1 cellular context compared by ENCODE assay signal in genomic region chr16:4402439-4403132, GRCh38.
TF ChIP-seq lines count a peak whose summit lies in the region.

No MANE protein-coding gene starts in this region.

TF ChIP-seq in HepG2, 621 proteins besides CTCF, POLR2A, EP300 and RAD21 (continued from another document and continues in another):
- TF ChIP-seq ZXDC (CRISPR knock-in tag; IDR thresholded peaks at IDR 0.05): no peak
- peak; percentile 94 for TF ChIP-seq ZBTB38 (CRISPR knock-in tag; IDR thresholded peaks at IDR 0.05)
- TF ChIP-seq ASH2L (IDR thresholded peaks at IDR 0.05; ENCODE audit: insufficient read length, low read depth, low read length): no peak
- TF ChIP-seq ZBTB37 (CRISPR knock-in tag; IDR thresholded peaks at IDR 0.05): no peak
- no peak for TF ChIP-seq KDM6A (CRISPR knock-in tag; IDR thresholded peaks at IDR 0.05; ENCODE audit: low read depth)
- TF ChIP-seq MIER3 (CRISPR knock-in tag; IDR thresholded peaks at IDR 0.05; ENCODE audit: borderline replicate concordance): no peak
- TF ChIP-seq ZNF333 (CRISPR knock-in tag; IDR thresholded peaks at IDR 0.05; ENCODE audit: borderline replicate concordance): no peak
- no peak for TF ChIP-seq ZNF33A (CRISPR knock-in tag; IDR thresholded peaks at IDR 0.05; ENCODE audit: borderline replicate concordance)
- TF ChIP-seq ZNF703 (CRISPR knock-in tag; IDR thresholded peaks at IDR 0.05; ENCODE audit: borderline replicate concordance): no peak
- no peak for TF ChIP-seq ZSCAN31 (CRISPR knock-in tag; IDR thresholded peaks at IDR 0.05; ENCODE audit: low read depth)
- TF ChIP-seq ZNF781 (CRISPR knock-in tag; IDR thresholded peaks at IDR 0.05; ENCODE audit: borderline replicate concordance, not compliant biosample characterization): peak; percentile 68
- no peak for TF ChIP-seq NKX3-1 (CRISPR knock-in tag; IDR thresholded peaks at IDR 0.05)
- no peak for TF ChIP-seq NFKBIZ (CRISPR knock-in tag; IDR thresholded peaks at IDR 0.05)
- TF ChIP-seq ZNF607 (CRISPR knock-in tag; IDR thresholded peaks at IDR 0.05; ENCODE audit: borderline replicate concordance): no peak
- TF ChIP-seq RBFOX2 (IDR thresholded peaks at IDR 0.05; ENCODE audit: low read depth, low read length): no peak
- no peak for TF ChIP-seq ADNP (CRISPR knock-in tag; IDR thresholded peaks at IDR 0.05)
- no peak for TF ChIP-seq TCF7 (IDR thresholded peaks at IDR 0.05; ENCODE audit: low read depth)
- no peak for TF ChIP-seq ZNF7 (CRISPR knock-in tag; IDR thresholded peaks at IDR 0.05)
- no peak for TF ChIP-seq BCL3 (CRISPR knock-in tag; IDR thresholded peaks at IDR 0.05)
- no peak for TF ChIP-seq DBP (CRISPR knock-in tag; IDR thresholded peaks at IDR 0.05; ENCODE audit: not compliant biosample characterization)
- TF ChIP-seq ZNF446 (CRISPR knock-in tag; IDR thresholded peaks at IDR 0.05): no peak
- no peak for TF ChIP-seq GATA4 (IDR thresholded peaks at IDR 0.05; ENCODE audit: borderline replicate concordance, low read depth)
- no peak for TF ChIP-seq MAX (IDR thresholded peaks at IDR 0.05)
- no peak for TF ChIP-seq XBP1 (CRISPR knock-in tag; IDR thresholded peaks at IDR 0.05)
- no peak for TF ChIP-seq NFRKB (IDR thresholded peaks at IDR 0.05)
- peak; percentile 69; the same call in 1 of the 2 replicates for TF ChIP-seq MEF2D (CRISPR knock-in tag; IDR thresholded peaks at IDR 0.05)
- no peak for TF ChIP-seq ETV6 (CRISPR knock-in tag; conservative IDR thresholded peaks at IDR 0.05)
- no peak for TF ChIP-seq REL (CRISPR knock-in tag; conservative IDR thresholded peaks at IDR 0.05)
- no peak for TF ChIP-seq CHD2 (IDR thresholded peaks at IDR 0.05; ENCODE audit: low read depth, low read length)
- no peak for TF ChIP-seq ELF4 (CRISPR knock-in tag; IDR thresholded peaks at IDR 0.05; ENCODE audit: borderline replicate concordance)
- TF ChIP-seq ZBTB49 (CRISPR knock-in tag; IDR thresholded peaks at IDR 0.05; ENCODE audit: borderline replicate concordance): no peak
- TF ChIP-seq ELF3 (CRISPR knock-in tag; IDR thresholded peaks at IDR 0.05): no peak
- TF ChIP-seq ZNF629 (CRISPR knock-in tag; conservative IDR thresholded peaks at IDR 0.05): 0 out of 2 replicates have a peak, but pooled peaks have one; percentile 16
- TF ChIP-seq DR1 (CRISPR knock-in tag; IDR thresholded peaks at IDR 0.05): no peak
- TF ChIP-seq NR2F1 (CRISPR knock-in tag; IDR thresholded peaks at IDR 0.05): no peak
- no peak for TF ChIP-seq MEIS2 (CRISPR knock-in tag; IDR thresholded peaks at IDR 0.05)
- no peak for TF ChIP-seq KAT2B (IDR thresholded peaks at IDR 0.05; ENCODE audit: borderline replicate concordance, low read depth, low read length)
- no peak for TF ChIP-seq ZNF550 (CRISPR knock-in tag; IDR thresholded peaks at IDR 0.05; ENCODE audit: borderline replicate concordance)
- no peak for TF ChIP-seq IRF1 (CRISPR knock-in tag; IDR thresholded peaks at IDR 0.05; ENCODE audit: low read depth)
- TF ChIP-seq ZNF318 (CRISPR knock-in tag; IDR thresholded peaks at IDR 0.05): no peak
- TF ChIP-seq GLMP (CRISPR knock-in tag; IDR thresholded peaks at IDR 0.05; ENCODE audit: borderline replicate concordance): no peak
- TF ChIP-seq ZNF513 (CRISPR knock-in tag; conservative IDR thresholded peaks at IDR 0.05): no peak
